ENCODE assay signal across 8 cellular contexts in the genomic region with DNA sequence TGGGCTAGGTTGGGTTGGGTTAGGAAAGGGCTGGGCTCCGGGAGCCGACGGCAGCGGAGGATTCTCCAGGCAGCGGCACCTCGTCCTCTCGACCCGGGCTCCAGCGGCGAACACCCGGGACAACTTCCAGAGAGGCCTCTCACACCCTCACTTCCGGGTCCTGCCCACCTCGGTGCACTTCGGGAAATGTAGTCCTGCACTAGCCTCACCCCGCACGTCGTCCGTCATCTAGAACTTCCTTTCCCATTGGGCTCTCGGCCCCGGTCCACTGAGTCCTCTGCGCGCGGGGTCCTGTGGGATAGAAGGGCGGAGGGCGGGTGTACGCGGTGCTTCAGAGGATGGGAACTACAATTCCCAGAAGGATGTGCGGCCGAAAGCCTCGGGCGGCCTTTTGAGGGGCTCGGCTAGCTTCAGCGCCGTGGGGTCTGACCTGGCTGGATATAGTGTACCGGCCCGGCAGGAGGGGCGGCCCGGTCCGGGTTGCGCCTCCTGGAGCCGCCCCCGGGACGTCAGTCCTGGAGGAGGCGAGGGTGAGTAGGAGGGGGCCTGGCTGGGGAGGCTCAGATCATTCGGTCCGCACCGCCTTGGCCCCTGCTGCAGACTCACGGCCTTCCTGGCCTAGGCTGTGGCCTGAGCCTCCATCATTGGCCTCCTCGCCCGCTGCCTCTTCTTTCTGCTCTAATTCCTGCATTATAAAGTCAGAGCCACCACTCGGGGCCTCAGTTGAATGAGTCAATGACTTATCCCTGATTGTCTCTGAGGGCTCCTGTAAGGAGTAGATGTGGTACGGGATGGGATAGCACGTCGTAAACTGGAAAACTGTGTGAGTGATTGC. TPM values are rescaled to one million over a fixed set of nuclear protein-coding genes. Genes with fewer than 3 reads are reported as not detected.
DNase-seq lines count a peak whose midpoint lies in the region; ATAC-seq and TF ChIP-seq lines count a peak whose summit lies in the region.

A gene (minus strand): TSS at position 114 of the 835 bp plus-strand sequence. CDS start 160 bp downstream, outside the sequence.
A gene with protein sequence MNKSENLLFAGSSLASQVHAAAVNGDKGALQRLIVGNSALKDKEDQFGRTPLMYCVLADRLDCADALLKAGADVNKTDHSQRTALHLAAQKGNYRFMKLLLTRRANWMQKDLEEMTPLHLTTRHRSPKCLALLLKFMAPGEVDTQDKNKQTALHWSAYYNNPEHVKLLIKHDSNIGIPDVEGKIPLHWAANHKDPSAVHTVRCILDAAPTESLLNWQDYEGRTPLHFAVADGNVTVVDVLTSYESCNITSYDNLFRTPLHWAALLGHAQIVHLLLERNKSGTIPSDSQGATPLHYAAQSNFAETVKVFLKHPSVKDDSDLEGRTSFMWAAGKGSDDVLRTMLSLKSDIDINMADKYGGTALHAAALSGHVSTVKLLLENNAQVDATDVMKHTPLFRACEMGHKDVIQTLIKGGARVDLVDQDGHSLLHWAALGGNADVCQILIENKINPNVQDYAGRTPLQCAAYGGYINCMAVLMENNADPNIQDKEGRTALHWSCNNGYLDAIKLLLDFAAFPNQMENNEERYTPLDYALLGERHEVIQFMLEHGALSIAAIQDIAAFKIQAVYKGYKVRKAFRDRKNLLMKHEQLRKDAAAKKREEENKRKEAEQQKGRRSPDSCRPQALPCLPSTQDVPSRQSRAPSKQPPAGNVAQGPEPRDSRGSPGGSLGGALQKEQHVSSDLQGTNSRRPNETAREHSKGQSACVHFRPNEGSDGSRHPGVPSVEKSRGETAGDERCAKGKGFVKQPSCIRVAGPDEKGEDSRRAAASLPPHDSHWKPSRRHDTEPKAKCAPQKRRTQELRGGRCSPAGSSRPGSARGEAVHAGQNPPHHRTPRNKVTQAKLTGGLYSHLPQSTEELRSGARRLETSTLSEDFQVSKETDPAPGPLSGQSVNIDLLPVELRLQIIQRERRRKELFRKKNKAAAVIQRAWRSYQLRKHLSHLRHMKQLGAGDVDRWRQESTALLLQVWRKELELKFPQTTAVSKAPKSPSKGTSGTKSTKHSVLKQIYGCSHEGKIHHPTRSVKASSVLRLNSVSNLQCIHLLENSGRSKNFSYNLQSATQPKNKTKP (plus strand): TSS at position 357 of the 835 bp plus-strand sequence. CDS start 5,279 bp downstream, outside the sequence.

- TF ChIP-seq POLR2A in prostate gland (IDR thresholded peaks at IDR 0.05) = peak; percentile 69

- intact Hi-C loops in left ventricle myocardium superior (cut with micrococcal nuclease) = no loop called here
- intact Hi-C loops in prostate gland (cut with DNase I) = loop anchor here (10.0 kb wide), 1 partner anchor 274 kb away; a partner anchor contains a TSS

- DNase-seq in NCI-H187 (lab: John Stamatoyannopoulos, UW) (peak; percentile 58 to 92), T-helper 2 cell (peak; percentile 88 to 99 (median 96)), left ventricle myocardium superior (peak; percentile 98), prostate gland (ENCODE audit: low spot score) (peak; percentile 100)

- H3K27me3 ChIP-seq in prostate gland (replicated peaks; ENCODE audit: insufficient read depth) = no peaks in the 10 kb centered on the region

- H3K27ac ChIP-seq in angular gyrus (ENCODE audit: low read depth, low read length) (peak within 1 kb of the TSS; percentile 78), prostate gland (peak within 1 kb of the TSS; percentile 83), urinary bladder (ENCODE audit: low read depth) (peak within 1 kb of the TSS; percentile 70)

- 0% methylated on average over 45 of the region's 54 CpGs for WGBS in prostate gland
- under 1% methylated on average over 54 of the region's 54 CpGs for WGBS in urinary bladder

- H3K4me3 ChIP-seq in prostate gland (peak within 1 kb of the TSS; percentile 90 to 91), urinary bladder (ENCODE audit: low read depth, low read length) (peak within 1 kb of the TSS; percentile 69)

- H3K9me3 ChIP-seq in prostate gland = no peaks in the 10 kb centered on the region

- H3K4me1 ChIP-seq in prostate gland (replicated peaks) (peaks cover 17% of the 10 kb centered on the region), urinary bladder (ENCODE audit: insufficient read depth) (no peaks in the 10 kb centered on the region)

- TF ChIP-seq CTCF in prostate gland (IDR thresholded peaks at IDR 0.05) = no peak

- no peaks in the 10 kb centered on the region for H3K36me3 ChIP-seq in prostate gland
- no peaks in the 10 kb centered on the region for H3K36me3 ChIP-seq in urinary bladder (ENCODE audit: insufficient read depth)

- ATAC-seq in GM18498 (IDR thresholded peaks at IDR 0.05; ENCODE audit: unreplicated experiment) = peak; percentile 98
- ATAC-seq in HG02938 (IDR thresholded peaks at IDR 0.05; ENCODE audit: unreplicated experiment) = peak; percentile 97
- ATAC-seq in left ventricle myocardium superior = peak; percentile 99

RNA-seq across cellular contexts. Expression of the first gene that starts in this region (rescaled TPM):
- total RNA-seq in left ventricle myocardium superior = 15.0 TPM
- 10 to 100 TPM; 16.6 to 20.6 TPM for total RNA-seq in prostate gland
- 26.6 TPM for total RNA-seq in urinary bladder
- 17.7 TPM for polyA plus RNA-seq in urinary bladder

RNA-seq across cellular contexts. Expression of the second gene that starts in this region (rescaled TPM):
- total RNA-seq in left ventricle myocardium superior = 6.1 TPM
- total RNA-seq in prostate gland = 10 to 100 TPM; 17.7 to 29.7 TPM
- total RNA-seq in urinary bladder = 59.3 TPM
- 7.4 TPM for polyA plus RNA-seq in urinary bladder

Comparison
In these comparisons a context has a peak if more than half of its experiments do, and no peak if none do; other contexts are left out.
1. Peak in every context shown above with its lines: DNase-seq, ATAC-seq, H3K4me3 ChIP-seq and H3K27ac ChIP-seq.